13 cellular contexts compared by ENCODE assay signal in genomic region chrX:40531056-40531826, GRCh38. TPM values are rescaled to one million over a fixed set of nuclear protein-coding genes. Genes with fewer than 3 reads are reported as not detected.
DNase-seq lines count a peak whose midpoint lies in the region; ATAC-seq, FAIRE-seq and TF ChIP-seq lines count a peak whose summit lies in the region.
"Had no signal": no experiment of that assay in that cellular context is flagged by ENCODE, and none has a peak within 500 bp of the region (broad histone marks: within the 10 kb centered on the region; RNA-seq: fewer than 3 reads in every experiment).

No MANE protein-coding gene starts in this region.

- no peak overlapping the region for H3K4me3 ChIP-seq in GM23338
- no peak overlapping the region for H3K4me3 ChIP-seq in bronchial epithelial cell (ENCODE audit: low read depth, low read length)
- H3K4me3 ChIP-seq: gastroesophageal sphincter, thoracic aorta had no signal

- no peak overlapping the region for H2AFZ ChIP-seq in GM23338

- TF ChIP-seq CTCF in GM23338 (conservative IDR thresholded peaks at IDR 0.05; ENCODE audit: low read depth in 2 of 2) (no peak), bronchial epithelial cell (IDR thresholded peaks at IDR 0.05; ENCODE audit: insufficient read depth, low read length, severe bottlenecking) (no peak), neural crest cell (conservative IDR thresholded peaks at IDR 0.05) (no peak), CD14-positive monocyte (IDR thresholded peaks at IDR 0.05) (no peak)
- TF ChIP-seq CTCF in activated CD8-positive, alpha-beta T cell treated with anti-CD3 and anti-CD28 coated beads for 36 hours (IDR thresholded peaks at IDR 0.05): no peak

- peaks cover 4% of the 10 kb centered on the region for H3K27me3 Mint-ChIP-seq in GM23338 (ENCODE audit: insufficient read depth, low read depth, poor library complexity)
- no peaks in the 10 kb centered on the region for H3K27me3 Mint-ChIP-seq in neural crest cell (ENCODE audit: low read depth)
- no peaks in the 10 kb centered on the region for H3K27me3 Mint-ChIP-seq in activated CD8-positive, alpha-beta T cell treated with anti-CD3 and anti-CD28 coated beads for 36 hours
- H3K27me3 Mint-ChIP-seq in CD14-positive monocyte (ENCODE audit: low read depth in 3 of 3): peaks cover 2 to 41% (median 3%) of the 10 kb centered on the region in 3 donors

- H3K4me3 Mint-ChIP-seq in GM23338 (no peak overlapping the region), neural crest cell (peak overlapping the region; percentile 55), CD14-positive monocyte (no peak overlapping the region)
- no peak overlapping the region for H3K4me3 Mint-ChIP-seq in activated CD8-positive, alpha-beta T cell treated with anti-CD3 and anti-CD28 coated beads for 36 hours
- H3K4me3 Mint-ChIP-seq: memory B cell, T-cell had no signal

- H3K36me3 ChIP-seq in GM23338 (ENCODE audit: insufficient read depth) (no peaks in the 10 kb centered on the region), bronchial epithelial cell (ENCODE audit: control insufficient read depth, insufficient read depth, low read length) (no peaks in the 10 kb centered on the region)
- H3K36me3 ChIP-seq: gastroesophageal sphincter, thoracic aorta had no signal

- H3K4me2 ChIP-seq in GM23338: no peak overlapping the region

- H3K36me3 Mint-ChIP-seq in GM23338 (ENCODE audit: low read depth): no peaks in the 10 kb centered on the region
- H3K36me3 Mint-ChIP-seq in neural crest cell (ENCODE audit: low read depth): no peaks in the 10 kb centered on the region
- no peaks in the 10 kb centered on the region for H3K36me3 Mint-ChIP-seq in activated CD8-positive, alpha-beta T cell treated with anti-CD3 and anti-CD28 coated beads for 36 hours (ENCODE audit: low read depth)
- no peaks in the 10 kb centered on the region for H3K36me3 Mint-ChIP-seq in CD14-positive monocyte
- H3K36me3 Mint-ChIP-seq: memory B cell, T-cell had no signal

- intact Hi-C loops in activated CD8-positive, alpha-beta T cell treated with anti-CD3 and anti-CD28 coated beads for 36 hours (cut with micrococcal nuclease): no loop called here
- intact Hi-C loops in CD14-positive monocyte (cut with micrococcal nuclease): no loop called here

- H3K4me1 Mint-ChIP-seq in GM23338 (peaks cover 5% of the 10 kb centered on the region; the same call in 1 of the 3 replicates), neural crest cell (peaks cover 15% of the 10 kb centered on the region), CD14-positive monocyte (peaks cover 3% of the 10 kb centered on the region)
- no peaks in the 10 kb centered on the region for H3K4me1 Mint-ChIP-seq in activated CD8-positive, alpha-beta T cell treated with anti-CD3 and anti-CD28 coated beads for 36 hours (ENCODE audit: low read depth)
- H3K4me1 Mint-ChIP-seq: memory B cell, T-cell had no signal

- H3K79me2 ChIP-seq in GM23338 (replicated peaks; ENCODE audit: insufficient read depth): no peaks in the 10 kb centered on the region

- DNase-seq in GM23338 (ENCODE audit: low spot score) (peak; percentile 1), NCI-H1694 (lab: John Stamatoyannopoulos, UW) (peak; percentile 34), bronchial epithelial cell (ENCODE audit: low read depth) (peak; percentile 9), neural crest cell (ENCODE audit: low read depth, low spot score) (no peak), CD14-positive monocyte (ENCODE audit: low spot score) (no peak)
- DNase-seq in activated CD8-positive, alpha-beta T cell treated with anti-CD3 and anti-CD28 coated beads for 36 hours: no peak
- DNase-seq: T-cell had no signal

- no peaks in the 10 kb centered on the region for H3K9me3 Mint-ChIP-seq in GM23338
- H3K9me3 Mint-ChIP-seq in neural crest cell: peaks cover 4% of the 10 kb centered on the region
- no peaks in the 10 kb centered on the region for H3K9me3 Mint-ChIP-seq in activated CD8-positive, alpha-beta T cell treated with anti-CD3 and anti-CD28 coated beads for 36 hours
- peaks cover 0 to 8% (median 0%) of the 10 kb centered on the region in 7 donors for H3K9me3 Mint-ChIP-seq in CD14-positive monocyte
- H3K9me3 Mint-ChIP-seq: memory B cell, T-cell had no signal

- H4K20me1 ChIP-seq in GM23338 (replicated peaks; ENCODE audit: insufficient read depth): no peaks in the 10 kb centered on the region

- CTCF ChIA-PET in activated CD8-positive, alpha-beta T cell treated with anti-CD3 and anti-CD28 coated beads for 36 hours (lab: Charles Lee): no interaction called here

- no peak for FAIRE-seq in bronchial epithelial cell (lab: Jason Lieb, UNC)
- FAIRE-seq: endothelial cell of umbilical vein had no signal

- no peak overlapping the region for H3K27ac Mint-ChIP-seq in GM23338
- no peak overlapping the region for H3K27ac Mint-ChIP-seq in neural crest cell (ENCODE audit: unreplicated experiment)
- H3K27ac Mint-ChIP-seq in activated CD8-positive, alpha-beta T cell treated with anti-CD3 and anti-CD28 coated beads for 36 hours: no peak overlapping the region
- no peak overlapping the region for H3K27ac Mint-ChIP-seq in CD14-positive monocyte
- H3K27ac Mint-ChIP-seq: memory B cell, T-cell had no signal

- ATAC-seq in GM23338 (peak; percentile 39; the same call in 2 of the 3 replicates), HG03520 (IDR thresholded peaks at IDR 0.05; ENCODE audit: unreplicated experiment) (no peak)
- ATAC-seq in activated CD8-positive, alpha-beta T cell treated with anti-CD3 and anti-CD28 coated beads for 36 hours: no peak
- ATAC-seq: gastroesophageal sphincter, Panc1, T-cell had no signal

- H3F3A ChIP-seq in GM23338 (replicated peaks; ENCODE audit: low read depth): no peaks in the 10 kb centered on the region

- H3K9me2 ChIP-seq in GM23338 (ENCODE audit: insufficient read depth): no peaks in the 10 kb centered on the region

- H3K4me1 ChIP-seq in GM23338 (ENCODE audit: insufficient read depth): no peaks in the 10 kb centered on the region
- H3K4me1 ChIP-seq: gastroesophageal sphincter had no signal

- POLR2A ChIA-PET in activated CD8-positive, alpha-beta T cell treated with anti-CD3 and anti-CD28 coated beads for 36 hours (lab: Charles Lee): no interaction called here

- no peak overlapping the region for H3K27ac ChIP-seq in GM23338 (ENCODE audit: low read depth)
- H3K27ac ChIP-seq: gastroesophageal sphincter, thoracic aorta had no signal

- no peaks in the 10 kb centered on the region for H3K27me3 ChIP-seq in GM23338 (ENCODE audit: insufficient read depth)
- no peaks in the 10 kb centered on the region for H3K27me3 ChIP-seq in bronchial epithelial cell (ENCODE audit: control insufficient read depth, insufficient read depth, low read length)
- H3K27me3 ChIP-seq: gastroesophageal sphincter had no signal

TF ChIP-seq in GM23338, 12 proteins besides CTCF, POLR2A, EP300 and RAD21 (continues in another document):
- TF ChIP-seq POLR2AphosphoS5 (IDR thresholded peaks at IDR 0.05; ENCODE audit: low read depth) (no peak), STAT1 (IDR thresholded peaks at IDR 0.05; ENCODE audit: unreplicated experiment) (no peak)

RNA-seq across cellular contexts. Expression of gene ATP6AP2, which starts 49.5 kb away (rescaled TPM):
- total RNA-seq in GM23338 (2014; rRNA removed; shearing (Covaris generic)): 77.1 and 80.1 TPM in 2 replicates
- polyA plus RNA-seq in GM23338 (2016; fragmentation: Nextera tagmentation; extraction: Ambion mirVana): 76.6 and 88.7 TPM in 2 replicates
- 99.8 and 121 TPM in 2 replicates for total RNA-seq in bronchial epithelial cell
- 46.7 and 49.6 TPM in 2 replicates for total RNA-seq in neural crest cell
- 10 to 100 TPM; 42.9 to 45.5 TPM for total RNA-seq in activated CD8-positive, alpha-beta T cell treated with anti-CD3 and anti-CD28 coated beads for 36 hours
- 100 to 1,000 TPM; 430 to 497 TPM for polyA plus RNA-seq in CD14-positive monocyte

Comparison
In these comparisons a context has a peak if more than half of its experiments do, and no peak if none do; other contexts are left out.
1. DNase-seq: peak in GM23338 (single experiment), NCI-H1694 (single experiment) and bronchial epithelial cell (single experiment); none in neural crest cell (single experiment), activated CD8-positive, alpha-beta T cell treated with anti-CD3 and anti-CD28 coated beads for 36 hours (single experiment) and CD14-positive monocyte (single experiment).